In the genomic region with DNA sequence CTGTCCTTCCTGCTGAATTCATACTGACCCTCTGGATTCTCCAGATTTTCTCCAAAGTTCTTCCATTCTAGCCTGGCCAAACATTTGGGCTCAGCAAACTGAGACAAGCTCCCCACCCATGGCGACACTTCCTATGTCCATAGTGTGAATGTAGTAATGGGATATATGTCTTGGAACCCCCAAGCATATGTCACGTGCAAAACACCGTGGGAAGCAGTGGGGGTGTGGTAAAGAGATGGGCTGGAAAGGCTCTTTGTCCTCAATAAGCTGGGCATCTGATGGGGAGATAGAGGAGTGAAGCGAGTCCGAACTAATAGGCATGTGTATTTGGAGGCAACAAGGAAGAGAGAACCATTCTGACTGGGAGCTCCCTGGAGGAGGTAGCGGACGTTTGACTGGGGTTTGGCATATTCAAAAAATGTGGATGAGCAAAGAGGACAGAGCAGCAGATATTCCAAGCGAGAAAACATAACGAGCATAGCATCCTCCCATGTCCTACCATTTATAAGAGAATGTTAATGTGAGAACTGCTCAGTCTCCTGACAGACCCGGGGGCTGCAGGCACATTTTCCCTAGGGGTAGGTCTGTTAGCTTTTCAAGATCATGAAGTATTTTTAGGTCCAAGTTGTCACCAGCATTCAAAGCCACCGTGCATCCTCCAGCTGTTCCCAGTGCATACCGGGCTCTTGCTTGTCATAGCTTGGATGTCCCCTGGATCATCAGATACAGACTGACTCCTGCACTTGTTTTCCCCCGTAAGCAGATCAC, we compare ENCODE assay signal across 1 cellular context.
TF ChIP-seq lines count a peak whose summit lies in the region.

No MANE protein-coding gene starts in this region.

TF ChIP-seq in SK-N-SH treated with all-trans-retinoic acid at 6 μM for 48 hours, 23 proteins besides CTCF, POLR2A, EP300 and RAD21 (continued from another document):
- TF ChIP-seq ZNF565 (CRISPR knock-in tag; conservative IDR thresholded peaks at IDR 0.05; ENCODE audit: low read depth) (no peak), GLIS3 (CRISPR knock-in tag; IDR thresholded peaks at IDR 0.05) (no peak), TSHZ2 (CRISPR knock-in tag; IDR thresholded peaks at IDR 0.05) (no peak), ZNF8 (CRISPR knock-in tag; IDR thresholded peaks at IDR 0.05) (no peak), ZFP30 (CRISPR knock-in tag; IDR thresholded peaks at IDR 0.05) (no peak), ZFP3 (CRISPR knock-in tag; IDR thresholded peaks at IDR 0.05) (no peak), ZNF70 (CRISPR knock-in tag; IDR thresholded peaks at IDR 0.05) (no peak), ISL1 (CRISPR knock-in tag; IDR thresholded peaks at IDR 0.05) (no peak), BACH2 (CRISPR knock-in tag; IDR thresholded peaks at IDR 0.05; ENCODE audit: borderline replicate concordance) (no peak), TCF4 (CRISPR knock-in tag; IDR thresholded peaks at IDR 0.05; ENCODE audit: borderline replicate concordance) (no peak), PPARA (CRISPR knock-in tag; IDR thresholded peaks at IDR 0.05; ENCODE audit: borderline replicate concordance) (no peak), CSDC2 (CRISPR knock-in tag; IDR thresholded peaks at IDR 0.05) (no peak), PATZ1 (CRISPR knock-in tag; IDR thresholded peaks at IDR 0.05; ENCODE audit: borderline replicate concordance) (no peak)
- TF ChIP-seq, protein P1, sequence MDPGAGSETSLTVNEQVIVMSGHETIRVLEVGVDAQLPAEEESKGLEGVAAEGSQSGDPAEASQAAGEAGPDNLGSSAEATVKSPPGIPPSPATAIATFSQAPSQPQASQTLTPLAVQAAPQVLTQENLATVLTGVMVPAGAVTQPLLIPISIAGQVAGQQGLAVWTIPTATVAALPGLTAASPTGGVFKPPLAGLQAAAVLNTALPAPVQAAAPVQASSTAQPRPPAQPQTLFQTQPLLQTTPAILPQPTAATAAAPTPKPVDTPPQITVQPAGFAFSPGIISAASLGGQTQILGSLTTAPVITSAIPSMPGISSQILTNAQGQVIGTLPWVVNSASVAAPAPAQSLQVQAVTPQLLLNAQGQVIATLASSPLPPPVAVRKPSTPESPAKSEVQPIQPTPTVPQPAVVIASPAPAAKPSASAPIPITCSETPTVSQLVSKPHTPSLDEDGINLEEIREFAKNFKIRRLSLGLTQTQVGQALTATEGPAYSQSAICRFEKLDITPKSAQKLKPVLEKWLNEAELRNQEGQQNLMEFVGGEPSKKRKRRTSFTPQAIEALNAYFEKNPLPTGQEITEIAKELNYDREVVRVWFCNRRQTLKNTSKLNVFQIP (CRISPR knock-in tag; IDR thresholded peaks at IDR 0.05; ENCODE audit: borderline replicate concordance, low read depth): no peak
